In genomic region chrX:111010151-111010550, GRCh38 we compare ENCODE assay signal across 18 cellular contexts.
"Had no signal": no experiment of that assay in that cellular context is flagged by ENCODE, and none has a peak within 500 bp of the region (broad histone marks: within the 10 kb centered on the region; RNA-seq: fewer than 3 reads in every experiment).

No MANE protein-coding gene starts in this region.

- DNase-seq: effector memory CD4-positive, alpha-beta T cell; heart right ventricle; hypothalamus; kidney glomerular epithelial cell; mammary epithelial cell; mucosa of descending colon; naive thymus-derived CD8-positive, alpha-beta T cell; psoas muscle; retina; right lobe of liver; spleen; stimulated activated CD4-positive, alpha-beta T cell treated with anti-CD3 and anti-CD28 coated beads, Interleukin-15, amount 100 ng/mL, for 24 hours; stimulated activated CD4-positive, alpha-beta T cell treated with anti-CD3 and anti-CD28 coated beads, Interleukin-1b, Interleukin-23, amount 100 ng/mL, for 48 hours; stimulated activated CD4-positive, alpha-beta T cell treated with anti-CD3 and anti-CD28 coated beads, Interleukin-4, amount 100 ng/mL, for 24 hours; upper lobe of right lung had no signal

- H3K4me3 ChIP-seq: heart right ventricle, mucosa of descending colon, psoas muscle, right lobe of liver, spleen, tibial nerve, upper lobe of right lung, vagina had no signal

- H3K27me3 ChIP-seq: upper lobe of right lung, vagina had no signal

- H3K4me1 ChIP-seq: heart right ventricle, psoas muscle, right lobe of liver, spleen, tibial nerve, upper lobe of right lung, vagina had no signal

- H3K27ac ChIP-seq: heart right ventricle, neutrophil, psoas muscle, right lobe of liver, spleen, tibial nerve, upper lobe of right lung, vagina had no signal

- H3K36me3 ChIP-seq: heart right ventricle, neutrophil, right lobe of liver, spleen, tibial nerve, upper lobe of right lung, vagina had no signal

- H3K9me3 ChIP-seq: heart right ventricle, mucosa of descending colon, neutrophil, psoas muscle, right lobe of liver, spleen, tibial nerve, upper lobe of right lung, vagina had no signal
